19 cellular contexts compared by ENCODE assay signal in genomic region chr22:38727123-38727522, GRCh38. TPM values are rescaled to one million over a fixed set of nuclear protein-coding genes. Genes with fewer than 3 reads are reported as not detected.
DNase-seq lines count a peak whose midpoint lies in the region; ATAC-seq, FAIRE-seq and TF ChIP-seq lines count a peak whose summit lies in the region.
"Had no signal": no experiment of that assay in that cellular context is flagged by ENCODE, and none has a peak within 500 bp of the region (broad histone marks: within the 10 kb centered on the region; RNA-seq: fewer than 3 reads in every experiment).

No MANE protein-coding gene starts in this region.

- H3K27me3 ChIP-seq in BLaER1 (no peaks in the 10 kb centered on the region), lower lobe of right lung (ENCODE audit: low read depth) (no peaks in the 10 kb centered on the region)
- no peaks in the 10 kb centered on the region for H3K27me3 ChIP-seq in CD4-positive, CD25-positive, alpha-beta regulatory T cell (ENCODE audit: control insufficient read depth, insufficient read depth, low read length)

- DNase-seq in CD4-positive, CD25-positive, alpha-beta regulatory T cell = no peak
- DNase-seq in central memory CD8-positive, alpha-beta T cell (ENCODE audit: low spot score in 2 of 2) = no peak
- DNase-seq in naive thymus-derived CD8-positive, alpha-beta T cell = no peak
- DNase-seq in lower lobe of right lung (no peak), urothelium cell line (ENCODE audit: low spot score) (no peak), COLO668 (lab: John Stamatoyannopoulos, UW; ENCODE audit: unreplicated experiment) (no peak)
- DNase-seq in stimulated activated CD4-positive, alpha-beta T cell treated with anti-CD3 and anti-CD28 coated beads, Interleukin-2, amount 100 ng/mL, for 24 hours = no peak
- DNase-seq: ACHN, Karpas-422, NCI-H187 treated with DMSO at 0.1 percent for 48 hours, NCI-H2171, NCI-H774 had no signal

- no peak for ATAC-seq in CD4-positive, CD25-positive, alpha-beta regulatory T cell (ENCODE audit: low read depth in 2 of 2)
- ATAC-seq in central memory CD8-positive, alpha-beta T cell (replicated peaks; ENCODE audit: extremely low read depth, poor library complexity, severe bottlenecking) = no peak
- ATAC-seq in naive thymus-derived CD8-positive, alpha-beta T cell = no peak
- no peak for ATAC-seq in lower lobe of right lung
- ATAC-seq: GM12878, Panc1, Right ventricle myocardium inferior had no signal

- POLR2A ChIA-PET in naive thymus-derived CD8-positive, alpha-beta T cell (lab: Charles Lee) = interaction anchor here (37.2 kb wide), 1 partner anchor 28 kb away, joined by 1495 read pairs; the partner anchor contains the start of gene SUN2

- H3K36me3 ChIP-seq in BLaER1 (peaks cover 98% of the 10 kb centered on the region), lower lobe of right lung (peaks cover 99% of the 10 kb centered on the region)
- peaks cover 85% of the 10 kb centered on the region for H3K36me3 ChIP-seq in CD4-positive, CD25-positive, alpha-beta regulatory T cell (ENCODE audit: control insufficient read depth, insufficient read depth, low read length)

- no peak for FAIRE-seq in urothelium cell line (lab: Jason Lieb, UNC)
- FAIRE-seq: GM12878, GM19239 had no signal

- H3K27ac ChIP-seq in BLaER1 = peak overlapping the region; percentile 75
- H3K27ac ChIP-seq in CD4-positive, CD25-positive, alpha-beta regulatory T cell (ENCODE audit: insufficient read depth, low read length, poor library complexity, severe bottlenecking) = no peak overlapping the region
- H3K27ac ChIP-seq in lower lobe of right lung = no peak overlapping the region

- no peak for TF ChIP-seq CTCF in lower lobe of right lung (IDR thresholded peaks at IDR 0.05)

- peak overlapping the region; percentile 83 for H3K4me2 ChIP-seq in BLaER1

- H3K36me3 Mint-ChIP-seq in CD4-positive, CD25-positive, alpha-beta regulatory T cell = peaks cover 53% of the 10 kb centered on the region
- H3K36me3 Mint-ChIP-seq in central memory CD8-positive, alpha-beta T cell (ENCODE audit: insufficient read depth) = peaks cover 88% of the 10 kb centered on the region
- peaks cover 9 to 90% (median 11%) of the 10 kb centered on the region in 3 donors for H3K36me3 Mint-ChIP-seq in naive thymus-derived CD8-positive, alpha-beta T cell

- intact Hi-C loops in lower lobe of right lung (cut with DNase I) = no loop called here

- peaks cover 7 to 15% (median 11%) of the 10 kb centered on the region in 4 donors for H3K4me1 Mint-ChIP-seq in CD4-positive, CD25-positive, alpha-beta regulatory T cell
- H3K4me1 Mint-ChIP-seq in central memory CD8-positive, alpha-beta T cell = peaks cover 21% of the 10 kb centered on the region
- peaks cover 9 to 39% (median 17%) of the 10 kb centered on the region in 4 donors for H3K4me1 Mint-ChIP-seq in naive thymus-derived CD8-positive, alpha-beta T cell

- peak overlapping the region; percentile 9 for H3K4me3 ChIP-seq in BLaER1
- H3K4me3 ChIP-seq in CD4-positive, CD25-positive, alpha-beta regulatory T cell (ENCODE audit: low read depth, low read length) = no peak overlapping the region
- no peak overlapping the region for H3K4me3 ChIP-seq in lower lobe of right lung
- H3K4me3 ChIP-seq: GM12878, HAP-1 had no signal

- H3K9ac ChIP-seq in BLaER1 = peak overlapping the region; percentile 44; the same call in 1 of the 2 replicates

- peaks cover 50% of the 10 kb centered on the region for H3K4me1 ChIP-seq in BLaER1
- no peaks in the 10 kb centered on the region for H3K4me1 ChIP-seq in CD4-positive, CD25-positive, alpha-beta regulatory T cell (ENCODE audit: control insufficient read depth, insufficient read depth, low read length, poor library complexity, severe bottlenecking)
- no peaks in the 10 kb centered on the region for H3K4me1 ChIP-seq in lower lobe of right lung
- H3K4me1 ChIP-seq: HAP-1 had no signal

- H3K27ac Mint-ChIP-seq in CD4-positive, CD25-positive, alpha-beta regulatory T cell = peak overlapping the region in 2 of 3 donors; percentile 52 to 83
- peak overlapping the region; percentile 81 for H3K27ac Mint-ChIP-seq in central memory CD8-positive, alpha-beta T cell (ENCODE audit: low read depth)
- H3K27ac Mint-ChIP-seq in naive thymus-derived CD8-positive, alpha-beta T cell = peak overlapping the region in 8 of 10 donors; percentile 13 to 80 (median 55)
- H3K27ac Mint-ChIP-seq: B cell had no signal

- peak overlapping the region in 2 of 4 donors; percentile 43 to 49 for H3K4me3 Mint-ChIP-seq in CD4-positive, CD25-positive, alpha-beta regulatory T cell
- H3K4me3 Mint-ChIP-seq in central memory CD8-positive, alpha-beta T cell = no peak overlapping the region
- H3K4me3 Mint-ChIP-seq in naive thymus-derived CD8-positive, alpha-beta T cell = peak overlapping the region in 2 of 10 donors; percentile 6 to 39
- H3K4me3 Mint-ChIP-seq: B cell had no signal

- no peaks in the 10 kb centered on the region for H3K9me3 Mint-ChIP-seq in CD4-positive, CD25-positive, alpha-beta regulatory T cell
- no peaks in the 10 kb centered on the region for H3K9me3 Mint-ChIP-seq in central memory CD8-positive, alpha-beta T cell
- no peaks in the 10 kb centered on the region for H3K9me3 Mint-ChIP-seq in naive thymus-derived CD8-positive, alpha-beta T cell

- no peaks in the 10 kb centered on the region for H3K27me3 Mint-ChIP-seq in CD4-positive, CD25-positive, alpha-beta regulatory T cell
- no peaks in the 10 kb centered on the region for H3K27me3 Mint-ChIP-seq in central memory CD8-positive, alpha-beta T cell
- no peaks in the 10 kb centered on the region for H3K27me3 Mint-ChIP-seq in naive thymus-derived CD8-positive, alpha-beta T cell
- H3K27me3 Mint-ChIP-seq: B cell had no signal

- H3K9me3 ChIP-seq in BLaER1 (no peaks in the 10 kb centered on the region), lower lobe of right lung (no peaks in the 10 kb centered on the region)
- H3K9me3 ChIP-seq in CD4-positive, CD25-positive, alpha-beta regulatory T cell (ENCODE audit: control insufficient read depth in 2 of 2, low read length in 2 of 2) = no peaks in the 10 kb centered on the region
- H3K9me3 ChIP-seq: HAP-1 had no signal

- H4K20me1 ChIP-seq in BLaER1 = peaks cover 55% of the 10 kb centered on the region

RNA-seq across cellular contexts. Expression of gene GTPBP1, which starts 21.4 kb away (rescaled TPM):
- total RNA-seq in CD4-positive, CD25-positive, alpha-beta regulatory T cell = 285 TPM
- 10 to 100 TPM; 25.4 to 29.7 (median 25.7) TPM for polyA plus RNA-seq in CD4-positive, CD25-positive, alpha-beta regulatory T cell
- 10 to 100 TPM; 64.6 to 73.3 TPM for total RNA-seq in naive thymus-derived CD8-positive, alpha-beta T cell
- polyA plus RNA-seq in naive thymus-derived CD8-positive, alpha-beta T cell = 10 to 100 TPM; 17.2 to 29.3 (median 22.6) TPM
- 66.7 TPM for total RNA-seq in lower lobe of right lung

RNA-seq across cellular contexts. Expression of gene JOSD1, which starts 26.4 kb away (rescaled TPM):
- 205 TPM for total RNA-seq in CD4-positive, CD25-positive, alpha-beta regulatory T cell
- 10 to 100 TPM in 2 of 4 donors, 1 to 10 TPM in 2; 8.7 to 12.5 (median 10.2) TPM for polyA plus RNA-seq in CD4-positive, CD25-positive, alpha-beta regulatory T cell
- 10 to 100 TPM; 50.5 to 52.6 TPM for total RNA-seq in naive thymus-derived CD8-positive, alpha-beta T cell
- polyA plus RNA-seq in naive thymus-derived CD8-positive, alpha-beta T cell = 1 to 10 TPM; 6.7 to 8.2 (median 7.8) TPM
- total RNA-seq in lower lobe of right lung = 44.7 TPM

RNA-seq across cellular contexts. Expression of gene SUN2, which starts 28.7 kb away (rescaled TPM):
- total RNA-seq in CD4-positive, CD25-positive, alpha-beta regulatory T cell = 454 TPM
- polyA plus RNA-seq in CD4-positive, CD25-positive, alpha-beta regulatory T cell = 100 to 1,000 TPM; 260 to 381 (median 298) TPM
- 1,000 to 10,000 TPM; 1,061 to 1,073 TPM for total RNA-seq in naive thymus-derived CD8-positive, alpha-beta T cell
- 100 to 1,000 TPM; 491 to 802 (median 518) TPM for polyA plus RNA-seq in naive thymus-derived CD8-positive, alpha-beta T cell
- total RNA-seq in lower lobe of right lung = 209 TPM

RNA-seq across cellular contexts. Expression of gene TOMM22, which starts 45.4 kb away (rescaled TPM):
- 58.4 TPM for total RNA-seq in CD4-positive, CD25-positive, alpha-beta regulatory T cell
- polyA plus RNA-seq in CD4-positive, CD25-positive, alpha-beta regulatory T cell = 10 to 100 TPM; 61.6 to 72.7 (median 65.7) TPM
- 10 to 100 TPM; 56.1 to 60.9 TPM for total RNA-seq in naive thymus-derived CD8-positive, alpha-beta T cell
- polyA plus RNA-seq in naive thymus-derived CD8-positive, alpha-beta T cell = 10 to 100 TPM; 67.2 to 79.3 (median 75.9) TPM
- total RNA-seq in lower lobe of right lung = 42.2 TPM
